ENCODE assay signal across 27 cellular contexts in genomic region chr12:90038290-90038689, GRCh38.
"Had no signal": no experiment of that assay in that cellular context is flagged by ENCODE, and none has a peak within 500 bp of the region (broad histone marks: within the 10 kb centered on the region; RNA-seq: fewer than 3 reads in every experiment).

No MANE protein-coding gene starts in this region.

- H3K36me3 ChIP-seq: breast epithelium, esophagus squamous epithelium, gastrocnemius medialis, left lung, lower lobe of right lung, right lobe of liver, spleen, tibial nerve had no signal

- H3K9me3 ChIP-seq: breast epithelium, esophagus squamous epithelium, gastrocnemius medialis, lower lobe of right lung, right lobe of liver had no signal

- H3K27ac ChIP-seq: breast epithelium, epithelial cell of prostate, esophagus squamous epithelium, gastrocnemius medialis, left lung, lower lobe of right lung, right lobe of liver, spleen, tibial nerve had no signal

- H3K27me3 Mint-ChIP-seq: activated CD4-positive, alpha-beta memory T cell treated with anti-CD3 and anti-CD28 coated beads, Interleukin-2, amount 10 ng/mL, durations not matched to agents 7 days and 5 days; activated CD4-positive, alpha-beta T cell treated with anti-CD3 and anti-CD28 coated beads, Interleukin-2, amount 10 ng/mL, durations not matched to agents 7 days and 5 days; activated T-cell treated with anti-CD3 and anti-CD28 coated beads, Interleukin-2, amount 50 U/mL, for 24 hours had no signal

- H3K27ac Mint-ChIP-seq: activated CD4-positive, alpha-beta memory T cell treated with anti-CD3 and anti-CD28 coated beads, Interleukin-2, amount 10 ng/mL, durations not matched to agents 7 days and 5 days; activated CD4-positive, alpha-beta T cell treated with anti-CD3 and anti-CD28 coated beads, Interleukin-2, amount 10 ng/mL, durations not matched to agents 7 days and 5 days; activated T-cell treated with anti-CD3 and anti-CD28 coated beads, Interleukin-2, amount 50 U/mL, for 24 hours; natural killer cell; T-helper 1 cell treated with Interleukin-12 subunit alpha and Interleukin-12 subunit beta and Interleukin-4 antibody, amounts not matched to agents 30 μg/mL and 1 μg/mL, for 36 hours; WTC11 had no signal

- DNase-seq: activated CD4-positive, alpha-beta memory T cell treated with anti-CD3 and anti-CD28 coated beads, Interleukin-2, amount 10 ng/mL, durations not matched to agents 7 days and 5 days; activated CD4-positive, alpha-beta T cell treated with anti-CD3 and anti-CD28 coated beads for 1 hour; activated CD4-positive, alpha-beta T cell treated with anti-CD3 and anti-CD28 coated beads, Interleukin-2, amount 10 ng/mL, durations not matched to agents 7 days and 5 days; activated CD8-positive, alpha-beta memory T cell treated with anti-CD3 and anti-CD28 coated beads, Interleukin-2, amount 50 U/mL, for 48 hours; activated gamma-delta T cell treated with Interleukin-2 at 50 U/mL for 16 hours; activated naive CD4-positive, alpha-beta T cell treated with anti-CD3 and anti-CD28 coated beads, Interleukin-2, amount 50 U/mL, for 16 hours; activated T-cell treated with anti-CD3 and anti-CD28 coated beads, Interleukin-2, amount 50 U/mL, for 24 hours; amygdala; central memory CD4-positive, alpha-beta T cell; effector CD4-positive, alpha-beta T cell; esophagus squamous epithelium; gastrocnemius medialis; glutamatergic neuron; left lung; lower lobe of right lung; mesendoderm; natural killer cell; right lobe of liver; spleen; stimulated activated CD4-positive, alpha-beta T cell treated with anti-CD3 and anti-CD28 coated beads, Interleukin-2, amount 100 ng/mL, for 48 hours; stimulated activated naive CD4-positive, alpha-beta T cell treated with Interleukin-2 at 50 U/mL for 16 hours; T-helper 9 cell had no signal

- H3K4me3 ChIP-seq: breast epithelium, esophagus squamous epithelium, gastrocnemius medialis, left lung, lower lobe of right lung, right lobe of liver, spleen, tibial nerve had no signal

- H3K36me3 Mint-ChIP-seq: natural killer cell, WTC11 had no signal

- H3K27me3 ChIP-seq: breast epithelium, esophagus squamous epithelium, gastrocnemius medialis, left lung, right lobe of liver, spleen, tibial nerve had no signal

- H3K4me1 Mint-ChIP-seq: WTC11 had no signal

- H3K4me3 Mint-ChIP-seq: activated CD4-positive, alpha-beta memory T cell treated with anti-CD3 and anti-CD28 coated beads, Interleukin-2, amount 10 ng/mL, durations not matched to agents 7 days and 5 days; activated CD4-positive, alpha-beta T cell treated with anti-CD3 and anti-CD28 coated beads, Interleukin-2, amount 10 ng/mL, durations not matched to agents 7 days and 5 days; activated T-cell treated with anti-CD3 and anti-CD28 coated beads, Interleukin-2, amount 50 U/mL, for 24 hours; natural killer cell; T-helper 1 cell treated with Interleukin-12 subunit alpha and Interleukin-12 subunit beta and Interleukin-4 antibody, amounts not matched to agents 30 μg/mL and 1 μg/mL, for 36 hours; WTC11 had no signal

- H3K4me1 ChIP-seq: breast epithelium, esophagus squamous epithelium, left lung, lower lobe of right lung, right lobe of liver, tibial nerve had no signal
